ENCODE assay signal across 15 cellular contexts in genomic region chr2:239272626-239273025, GRCh38.
DNase-seq lines count a peak whose midpoint lies in the region; TF ChIP-seq lines count a peak whose summit lies in the region.
"Had no signal": no experiment of that assay in that cellular context is flagged by ENCODE, and none has a peak within 500 bp of the region (broad histone marks: within the 10 kb centered on the region; RNA-seq: fewer than 3 reads in every experiment).

No MANE protein-coding gene starts in this region.

- peak overlapping the region in 2 of 7 donors; percentile 20 to 61 for H3K4me3 Mint-ChIP-seq in CD8-positive, alpha-beta memory T cell
- no peak overlapping the region for H3K4me3 Mint-ChIP-seq in progenitor cell of endocrine pancreas (ENCODE audit: low read depth)
- H3K4me3 Mint-ChIP-seq: activated naive CD4-positive, alpha-beta T cell treated with anti-CD3 and anti-CD28 coated beads, Interleukin-2, amount 50 U/mL, for 24 hours; stimulated activated naive CD8-positive, alpha-beta T cell treated with anti-CD3 and anti-CD28 coated beads, Interleukin-15, Interleukin-2, amounts not matched to agents 100 ng/mL and 50 ng/mL, for 24 hours had no signal

- peak overlapping the region in 6 of 8 donors; percentile 46 to 98 (median 78) for H3K27ac Mint-ChIP-seq in CD8-positive, alpha-beta memory T cell
- H3K27ac Mint-ChIP-seq in progenitor cell of endocrine pancreas = peak overlapping the region; percentile 30
- H3K27ac Mint-ChIP-seq: activated naive CD4-positive, alpha-beta T cell treated with anti-CD3 and anti-CD28 coated beads, Interleukin-2, amount 50 U/mL, for 24 hours; stimulated activated naive CD8-positive, alpha-beta T cell treated with anti-CD3 and anti-CD28 coated beads, Interleukin-15, Interleukin-2, amounts not matched to agents 100 ng/mL and 50 ng/mL, for 24 hours had no signal

- H3K4me3 ChIP-seq in BLaER1 = no peak overlapping the region
- H3K4me3 ChIP-seq in CD8-positive, alpha-beta memory T cell (ENCODE audit: low read length) = no peak overlapping the region
- no peak overlapping the region for H3K4me3 ChIP-seq in coronary artery

- peaks cover 0 to 1% of the 10 kb centered on the region in 2 donors for H3K27me3 Mint-ChIP-seq in CD8-positive, alpha-beta memory T cell
- no peaks in the 10 kb centered on the region for H3K27me3 Mint-ChIP-seq in progenitor cell of endocrine pancreas
- H3K27me3 Mint-ChIP-seq: activated naive CD4-positive, alpha-beta T cell treated with anti-CD3 and anti-CD28 coated beads, Interleukin-2, amount 50 U/mL, for 24 hours had no signal

- peaks cover 98% of the 10 kb centered on the region for H3K4me1 ChIP-seq in BLaER1
- peaks cover 66% of the 10 kb centered on the region for H3K4me1 ChIP-seq in CD8-positive, alpha-beta memory T cell (ENCODE audit: insufficient read depth, low read length)

- no peak for DNase-seq in CD8-positive, alpha-beta memory T cell
- DNase-seq in coronary artery (ENCODE audit: low spot score) = peak; percentile 66
- no peak for DNase-seq in progenitor cell of endocrine pancreas (ENCODE audit: low spot score, unreplicated experiment)
- no peak for DNase-seq in SIG-M5 (lab: John Stamatoyannopoulos, UW)
- no peak for DNase-seq in NCI-H526 (lab: John Stamatoyannopoulos, UW)
- no peak for DNase-seq in DMS79 (lab: John Stamatoyannopoulos, UW)
- DNase-seq: activated CD4-positive, CD25-positive, alpha-beta regulatory T cell treated with anti-CD3 and anti-CD28 coated beads, Interleukin-2, amount 50 U/mL, for 72 hours; KBM-7; NCI-H1048; NCI-H2081; NCI-H524; stimulated activated CD4-positive, alpha-beta T cell treated with anti-CD3 and anti-CD28 coated beads, Interleukin-1b, Interleukin-23, amount 100 ng/mL, for 48 hours had no signal

- CTCF ChIA-PET in CD8-positive, alpha-beta memory T cell (lab: Charles Lee) = interaction anchor here (1.0 to 2.6 kb wide), 2 partner anchors 23 to 25 kb away, joined by 3 to 10 read pairs; no protein-coding TSS in a partner anchor

- H3K4me1 Mint-ChIP-seq in CD8-positive, alpha-beta memory T cell = peaks cover 63 to 88% (median 65%) of the 10 kb centered on the region in 3 donors
- H3K4me1 Mint-ChIP-seq in progenitor cell of endocrine pancreas (ENCODE audit: low read depth) = peaks cover 17% of the 10 kb centered on the region

- H3K36me3 Mint-ChIP-seq in CD8-positive, alpha-beta memory T cell = peaks cover 0 to 4% (median 0%) of the 10 kb centered on the region in 3 donors
- no peaks in the 10 kb centered on the region for H3K36me3 Mint-ChIP-seq in progenitor cell of endocrine pancreas (ENCODE audit: insufficient read depth)

- no peaks in the 10 kb centered on the region for H3K36me3 ChIP-seq in BLaER1
- H3K36me3 ChIP-seq in CD8-positive, alpha-beta memory T cell (ENCODE audit: insufficient read depth, low read length) = no peaks in the 10 kb centered on the region

- peak overlapping the region; percentile 82 for H3K4me2 ChIP-seq in BLaER1

- H3K27ac ChIP-seq in BLaER1 (no peak overlapping the region), coronary artery (no peak overlapping the region)
- H3K27ac ChIP-seq in CD8-positive, alpha-beta memory T cell (ENCODE audit: low read depth, low read length) = no peak overlapping the region

- peaks cover 100% of the 10 kb centered on the region for H4K20me1 ChIP-seq in BLaER1

- no peaks in the 10 kb centered on the region for H3K9me3 Mint-ChIP-seq in CD8-positive, alpha-beta memory T cell
- H3K9me3 Mint-ChIP-seq in progenitor cell of endocrine pancreas (ENCODE audit: low read depth) = no peaks in the 10 kb centered on the region
- H3K9me3 Mint-ChIP-seq: activated naive CD4-positive, alpha-beta T cell treated with anti-CD3 and anti-CD28 coated beads, Interleukin-2, amount 50 U/mL, for 24 hours; stimulated activated naive CD8-positive, alpha-beta T cell treated with anti-CD3 and anti-CD28 coated beads, Interleukin-15, Interleukin-2, amounts not matched to agents 100 ng/mL and 50 ng/mL, for 24 hours had no signal

- POLR2A ChIA-PET in CD8-positive, alpha-beta memory T cell (lab: Charles Lee) = no interaction called here

- no peaks in the 10 kb centered on the region for H3K27me3 ChIP-seq in BLaER1
- no peaks in the 10 kb centered on the region for H3K27me3 ChIP-seq in CD8-positive, alpha-beta memory T cell (ENCODE audit: insufficient read depth, low read length, poor library complexity, severe bottlenecking)

- H3K9ac ChIP-seq in BLaER1 = no peak overlapping the region

- TF ChIP-seq CTCF in coronary artery (IDR thresholded peaks at IDR 0.05) (no peak), progenitor cell of endocrine pancreas (IDR thresholded peaks at IDR 0.05; ENCODE audit: unreplicated experiment) (no peak)

- H3K9me3 ChIP-seq in BLaER1 = no peaks in the 10 kb centered on the region
- no peaks in the 10 kb centered on the region for H3K9me3 ChIP-seq in CD8-positive, alpha-beta memory T cell (ENCODE audit: low read length)
